24 cellular contexts compared by ENCODE assay signal in genomic region chr1:58238846-58239245, GRCh38.
"Had no signal": no experiment of that assay in that cellular context is flagged by ENCODE, and none has a peak within 500 bp of the region (broad histone marks: within the 10 kb centered on the region; RNA-seq: fewer than 3 reads in every experiment).

No MANE protein-coding gene starts in this region.

- H3K36me3 ChIP-seq: left lung, lower lobe of right lung, ovary, right atrium auricular region, right lobe of liver, tibial nerve, uterus had no signal

- ATAC-seq: left colon; left lung; lower lobe of right lung; naive thymus-derived CD8-positive, alpha-beta T cell; right lobe of liver; stimulated activated memory B cell treated with anti-CD40 and anti-IgM and Interleukin-4, amounts not matched to agents 10 μg/mL and 1 μg/mL and 100 μg/mL, for 72 hours; stimulated activated naive CD8-positive, alpha-beta T cell treated with anti-CD3 and anti-CD28 coated beads, Interleukin-15, amount 100 ng/mL, for 72 hours had no signal

- FAIRE-seq: islet of Langerhans, kidney had no signal

- DNase-seq: hippocampal formation; immature natural killer cell; kidney; left colon; left lung; lower lobe of right lung; mammary epithelial cell; mesenchymal stem cell; naive thymus-derived CD8-positive, alpha-beta T cell; ovary; right lobe of liver; stimulated activated CD4-positive, alpha-beta T cell treated with anti-CD3 and anti-CD28 coated beads, Interleukin-1b, Interleukin-23, amount 100 ng/mL, for 48 hours; stimulated activated CD4-positive, alpha-beta T cell treated with anti-CD3 and anti-CD28 coated beads, Interleukin-2, amount 100 ng/mL, for 48 hours; stimulated activated CD4-positive, alpha-beta T cell treated with anti-CD3 and anti-CD28 coated beads, Interleukin-4, amount 100 ng/mL, for 4 hours; stimulated activated CD8-positive, alpha-beta memory T cell treated with anti-CD3 and anti-CD28 coated beads, Interleukin-4, amount 100 ng/mL, for 48 hours; stimulated activated naive CD4-positive, alpha-beta T cell treated with Interleukin-2 at 50 U/mL for 16 hours; stimulated activated naive CD8-positive, alpha-beta T cell treated with anti-CD3 and anti-CD28 coated beads, Interleukin-15, amount 100 ng/mL, for 72 hours; substantia nigra; uterus had no signal

- H3K9me3 ChIP-seq: left lung, lower lobe of right lung, ovary, right atrium auricular region, right lobe of liver, tibial nerve, uterus had no signal

- H3K27ac ChIP-seq: left lung, lower lobe of right lung, ovary, right atrium auricular region, right lobe of liver, tibial nerve, uterus had no signal

- H3K4me3 ChIP-seq: left lung, lower lobe of right lung, ovary, right atrium auricular region, right lobe of liver, smooth muscle cell, tibial nerve, uterus had no signal

- H3K4me1 ChIP-seq: left lung, lower lobe of right lung, right atrium auricular region, right lobe of liver, tibial nerve, uterus had no signal

- H3K27me3 ChIP-seq: left lung, ovary, right atrium auricular region, right lobe of liver, tibial nerve, uterus had no signal

- H3K4me2 ChIP-seq: smooth muscle cell had no signal
